11 cellular contexts compared by ENCODE assay signal in genomic region chr2:30255466-30256408, GRCh38. TPM values are rescaled to one million over a fixed set of nuclear protein-coding genes. Genes with fewer than 3 reads are reported as not detected.
DNase-seq lines count a peak whose midpoint lies in the region; ATAC-seq and TF ChIP-seq lines count a peak whose summit lies in the region.
"Had no signal": no experiment of that assay in that cellular context is flagged by ENCODE, and none has a peak within 500 bp of the region (broad histone marks: within the 10 kb centered on the region; RNA-seq: fewer than 3 reads in every experiment).

No MANE protein-coding gene starts in this region.

- 100% methylated on average over 3 of the region's 8 CpGs; no CpG with 5 or more reads in 1 of the 2 experiments for WGBS in IMR-90 (ENCODE audit: extremely low coverage in 2 of 2, insufficient read length in 1 of 2), 2 experiments

- H3K4me2 ChIP-seq in IMR-90 (ENCODE audit: low read depth, low read length) (no peak overlapping the region), osteoblast (ENCODE audit: insufficient read depth, low read length) (no peak overlapping the region)

- no peak overlapping the region for H3K56ac ChIP-seq in IMR-90 (ENCODE audit: extremely low read depth, insufficient read depth, low read length)

- peak overlapping the region; percentile 98 for H3K27ac Mint-ChIP-seq in CD8-positive, alpha-beta T cell
- peak overlapping the region; percentile 98 for H3K27ac Mint-ChIP-seq in activated naive CD8-positive, alpha-beta T cell

- peak overlapping the region; percentile 23; the same call in 1 of the 2 replicates for H2AK5ac ChIP-seq in IMR-90 (ENCODE audit: low read depth, low read length)

- no peak overlapping the region for H3K23ac ChIP-seq in IMR-90 (ENCODE audit: low read depth, low read length)

- dilution Hi-C loops in IMR-90 (cut with HindIII; ENCODE audit: low sequenced_read_pairs, unreplicated experiment), result no loop called here

- CTCF ChIA-PET in CD8-positive, alpha-beta T cell (lab: Charles Lee), result interaction anchor here (0.6 to 17.1 kb wide), 8 partner anchors 11 to 457 kb away, joined by 3 to 230 read pairs (median 6); partner anchors contain the start of gene LBH
- CTCF ChIA-PET in IMR-90 (lab: Yijun Ruan, JAX), result interaction anchor here (1.4 kb wide), 1 partner anchor 15 kb away, joined by 4 read pairs; no protein-coding TSS in a partner anchor

- no peak for DNase-seq in CD8-positive, alpha-beta T cell
- no peak for DNase-seq in IMR-90
- DNase-seq in osteoblast (ENCODE audit: insufficient read length, low spot score, missing footprints), result peak; percentile 66
- no peak for DNase-seq in C1 segment of cervical spinal cord (lab: John Stamatoyannopoulos, UW)
- DNase-seq: activated gamma-delta T cell treated with Interleukin-2 at 50 U/mL for 16 hours, DMS 273 treated with DMSO at 0.1 percent for 48 hours, head of caudate nucleus had no signal

- no peak for TF ChIP-seq RAD21 in IMR-90 (IDR thresholded peaks at IDR 0.05; ENCODE audit: low read length)

- no peaks in the 10 kb centered on the region for H3K9me3 ChIP-seq in CD8-positive, alpha-beta T cell (ENCODE audit: low read length)
- H3K9me3 ChIP-seq in IMR-90 (ENCODE audit: control insufficient read depth, insufficient read depth, low read length), result no peaks in the 10 kb centered on the region
- H3K9me3 ChIP-seq in osteoblast (ENCODE audit: low read depth, low read length), result no peaks in the 10 kb centered on the region

- H3K4me1 ChIP-seq in CD8-positive, alpha-beta T cell (ENCODE audit: insufficient read depth, low read length), result peaks cover 97% of the 10 kb centered on the region
- H3K4me1 ChIP-seq in IMR-90 (ENCODE audit: control insufficient read depth, insufficient read depth, low read length), result peaks cover 40% of the 10 kb centered on the region
- H3K4me1 ChIP-seq in osteoblast (ENCODE audit: insufficient read depth, low read length), result peaks cover 14% of the 10 kb centered on the region

- peak overlapping the region; percentile 52; the same call in 1 of the 2 replicates for H4K5ac ChIP-seq in IMR-90 (ENCODE audit: low read depth, low read length)

- H3K9me1 ChIP-seq in IMR-90 (ENCODE audit: insufficient read depth, low read length), result peaks cover 43% of the 10 kb centered on the region

- H3K4me3 Mint-ChIP-seq in CD8-positive, alpha-beta T cell, result peak overlapping the region; percentile 82
- H3K4me3 Mint-ChIP-seq in activated naive CD8-positive, alpha-beta T cell, result peak overlapping the region; percentile 21

- POLR2A ChIA-PET in CD8-positive, alpha-beta T cell (lab: Charles Lee), result interaction anchor here (1.4 to 9.3 kb wide), 6 partner anchors 10 to 48 kb away, joined by 3 to 123 read pairs (median 14); partner anchors contain the start of gene LBH
- POLR2A ChIA-PET in IMR-90 (lab: Charles Lee; ENCODE audit: unreplicated experiment), result no interaction called here

- peak overlapping the region; percentile 34 for H2BK5ac ChIP-seq in IMR-90 (ENCODE audit: low read depth, low read length, poor library complexity, severe bottlenecking)

- H4K91ac ChIP-seq in IMR-90 (ENCODE audit: insufficient read depth, low read depth, low read length), result no peak overlapping the region

- H3K79me1 ChIP-seq in IMR-90 (ENCODE audit: low read depth in 1 of 2, low read length in 2 of 2), result peaks cover 44 to 86% of the 10 kb centered on the region in 2 experiments

- H3K9me3 Mint-ChIP-seq in CD8-positive, alpha-beta T cell, result no peaks in the 10 kb centered on the region
- H3K9me3 Mint-ChIP-seq in activated naive CD8-positive, alpha-beta T cell (ENCODE audit: low read depth), result no peaks in the 10 kb centered on the region

- no peak overlapping the region for H2AK9ac ChIP-seq in IMR-90 (replicated peaks; ENCODE audit: low read depth, low read length, poor library complexity)

- H2AFZ ChIP-seq in IMR-90 (replicated peaks; ENCODE audit: low read length, poor library complexity), result no peak overlapping the region
- no peak overlapping the region for H2AFZ ChIP-seq in osteoblast (ENCODE audit: low read length)

- peak overlapping the region; percentile 6; the same call in 1 of the 2 replicates for H3K18ac ChIP-seq in IMR-90 (ENCODE audit: low read depth, low read length)

- intact Hi-C loops in CD8-positive, alpha-beta T cell (cut with DNase I, micrococcal nuclease), result loop anchor here (5.0 kb wide), 2 partner anchors 167 to 192 kb away; partner anchors contain the start of gene LCLAT1 (in 1 of the 2)
- intact Hi-C loops in IMR-90 (cut with micrococcal nuclease), result no loop called here

- H3K27me3 ChIP-seq in CD8-positive, alpha-beta T cell (ENCODE audit: insufficient read depth, low read length), result no peaks in the 10 kb centered on the region
- no peaks in the 10 kb centered on the region for H3K27me3 ChIP-seq in IMR-90 (ENCODE audit: control insufficient read depth, insufficient read depth, low read length)
- H3K27me3 ChIP-seq in osteoblast (ENCODE audit: insufficient read depth, low read length), result no peaks in the 10 kb centered on the region

- peaks cover 26% of the 10 kb centered on the region for H3K36me3 ChIP-seq in CD8-positive, alpha-beta T cell (ENCODE audit: insufficient read depth, low read length)
- H3K36me3 ChIP-seq in IMR-90 (ENCODE audit: control insufficient read depth, insufficient read depth, low read length) (peaks cover 79% of the 10 kb centered on the region), osteoblast (ENCODE audit: insufficient read depth, low read length) (peaks cover 34% of the 10 kb centered on the region)

- H3K14ac ChIP-seq in IMR-90 (replicated peaks; ENCODE audit: low read depth, low read length), result no peak overlapping the region

- in situ Hi-C loops in IMR-90 (cut with MboI; ENCODE audit: low sequenced_read_pairs), result no loop called here

- no peak overlapping the region for H2BK120ac ChIP-seq in IMR-90 (ENCODE audit: low read depth, low read length)

- H3K27ac ChIP-seq in CD8-positive, alpha-beta T cell (ENCODE audit: low read depth, low read length), result peak overlapping the region; percentile 30
- peak overlapping the region; percentile 78 for H3K27ac ChIP-seq in IMR-90 (ENCODE audit: insufficient read depth, low read length)
- no peak overlapping the region for H3K27ac ChIP-seq in osteoblast (ENCODE audit: low read depth, low read length)

- BruUV-seq in IMR-90 (replicated peaks; lab: Mats Ljungman, UMichigan), result no TSS peak

- no peak for ATAC-seq in CD8-positive, alpha-beta T cell
- ATAC-seq in IMR-90 (ENCODE audit: low read depth), result no peak
- no peak for ATAC-seq in HG03460 (IDR thresholded peaks at IDR 0.05; ENCODE audit: unreplicated experiment)
- no peak for ATAC-seq in HG03097 (IDR thresholded peaks at IDR 0.05; ENCODE audit: low FRiP score, unreplicated experiment)
- no peak for ATAC-seq in GM19328 (IDR thresholded peaks at IDR 0.05; ENCODE audit: unreplicated experiment)

- H3K4me1 Mint-ChIP-seq in CD8-positive, alpha-beta T cell (ENCODE audit: low read depth), result peaks cover 95% of the 10 kb centered on the region
- H3K4me1 Mint-ChIP-seq in activated naive CD8-positive, alpha-beta T cell (ENCODE audit: low read depth), result peaks cover 93% of the 10 kb centered on the region

- no peak overlapping the region for H3K4me3 ChIP-seq in CD8-positive, alpha-beta T cell (ENCODE audit: low read depth, low read length)
- no peak overlapping the region for H3K4me3 ChIP-seq in IMR-90 (ENCODE audit: insufficient read depth, low read depth, low read length)
- H3K4me3 ChIP-seq in osteoblast (ENCODE audit: insufficient read depth, low read length), result no peak overlapping the region

- no peak for TF ChIP-seq POLR2A in IMR-90 (IDR thresholded peaks at IDR 0.05; ENCODE audit: low read depth, low read length)

- peak overlapping the region in 1 of 2 experiments; percentile 2; a peak in 2 of 4 replicates for H4K8ac ChIP-seq in IMR-90 (ENCODE audit: low read depth in 2 of 2, low read length in 2 of 2)

- no peak overlapping the region for H3K9ac ChIP-seq in IMR-90 (ENCODE audit: low read depth, low read length)

- TF ChIP-seq CTCF in CD8-positive, alpha-beta T cell (IDR thresholded peaks at IDR 0.05), result no peak
- TF ChIP-seq CTCF in IMR-90 (conservative IDR thresholded peaks at IDR 0.05; ENCODE audit: low read depth, low read length) (no peak), osteoblast (IDR thresholded peaks at IDR 0.05; ENCODE audit: extremely low read depth, low read depth, low read length) (no peak)

- H2BK20ac ChIP-seq in IMR-90 (ENCODE audit: low read depth, low read length), result no peak overlapping the region

- peaks cover 17% of the 10 kb centered on the region for H3K79me2 ChIP-seq in osteoblast (ENCODE audit: insufficient read depth, low read length)

- 0 out of 2 replicates have a peak overlapping the region, but pooled peaks have one; percentile 23 for H3K4ac ChIP-seq in IMR-90 (ENCODE audit: low read depth, low read length)

- no peaks in the 10 kb centered on the region for H3K27me3 Mint-ChIP-seq in CD8-positive, alpha-beta T cell (ENCODE audit: low read depth)
- H3K27me3 Mint-ChIP-seq in activated naive CD8-positive, alpha-beta T cell, result no peaks in the 10 kb centered on the region

- peaks cover 80% of the 10 kb centered on the region for H3K36me3 Mint-ChIP-seq in CD8-positive, alpha-beta T cell
- H3K36me3 Mint-ChIP-seq in activated naive CD8-positive, alpha-beta T cell, result peaks cover 24% of the 10 kb centered on the region

- H4K20me1 ChIP-seq in IMR-90 (ENCODE audit: insufficient read depth, low read length) (peaks cover 93% of the 10 kb centered on the region), osteoblast (ENCODE audit: insufficient read depth, low read length) (peaks cover 20% of the 10 kb centered on the region)

- H2BK15ac ChIP-seq in IMR-90 (ENCODE audit: low read depth, low read length), result no peak overlapping the region

TF ChIP-seq in IMR-90, 13 proteins besides CTCF, POLR2A, EP300 and RAD21:
- TF ChIP-seq RCOR1 (IDR thresholded peaks at IDR 0.05; ENCODE audit: insufficient replicate concordance, low read length), result no peak
- TF ChIP-seq CHD1 (IDR thresholded peaks at IDR 0.05; ENCODE audit: low read depth, low read length), result no peak
- no peak for TF ChIP-seq MAZ (IDR thresholded peaks at IDR 0.05; ENCODE audit: borderline replicate concordance, low read depth, low read length)
- no peak for TF ChIP-seq MXI1 (IDR thresholded peaks at IDR 0.05; ENCODE audit: borderline replicate concordance, low read depth, low read length)
- no peak for TF ChIP-seq RFX5 (IDR thresholded peaks at IDR 0.05; ENCODE audit: low read depth, low read length)
- TF ChIP-seq MAFK (IDR thresholded peaks at IDR 0.05; ENCODE audit: low read depth, low read length), result no peak
- TF ChIP-seq BHLHE40 (IDR thresholded peaks at IDR 0.05; ENCODE audit: low read depth, low read length), result no peak

RNA-seq across cellular contexts. Expression of gene LBH, which starts 24.4 kb away (rescaled TPM):
- total RNA-seq in CD8-positive, alpha-beta T cell, result 100 to 1,000 TPM; 127 to 133 TPM
- total RNA-seq in IMR-90 (2012; rRNA removed) (155 and 158 TPM in 2 replicates), osteoblast (270 and 272 TPM in 2 replicates)
- polyA plus RNA-seq in IMR-90 (2012; rRNA removed), result 163 and 202 TPM in 2 replicates
- polyA plus RNA-seq in IMR-90 (2012; cell fraction: cytosol; rRNA removed), result 108 and 247 TPM in 2 replicates
- polyA plus RNA-seq in IMR-90 (2012; cell fraction: nucleus; rRNA removed; ENCODE audit: low replicate concordance), result 92.9 and 150 TPM in 2 replicates
